Comparison of ENCODE assay signal across 33 cellular contexts in the genomic region with DNA sequence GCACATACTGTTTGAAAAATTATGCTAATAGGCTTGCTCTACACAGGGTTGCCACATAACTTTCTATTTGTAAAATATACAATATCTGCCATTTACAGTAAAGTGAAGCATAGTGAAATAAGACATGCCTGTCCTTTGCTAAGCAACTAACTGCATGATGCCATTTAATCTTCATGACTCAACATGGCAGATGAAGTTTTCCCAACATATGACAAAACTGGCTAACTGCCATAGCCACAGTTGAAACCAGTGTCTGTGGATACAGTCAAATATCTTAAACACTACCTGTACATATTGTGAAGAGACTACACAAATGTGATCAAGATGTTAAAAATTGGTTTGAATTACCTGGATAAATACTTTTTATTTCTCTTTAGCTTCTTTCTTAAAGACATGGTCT. TPM values are rescaled to one million over a fixed set of nuclear protein-coding genes. Genes with fewer than 3 reads are reported as not detected.
DNase-seq lines count a peak whose midpoint lies in the region; ATAC-seq, FAIRE-seq and TF ChIP-seq lines count a peak whose summit lies in the region.
"Had no signal": no experiment of that assay in that cellular context is flagged by ENCODE, and none has a peak within 500 bp of the region (broad histone marks: within the 10 kb centered on the region; RNA-seq: fewer than 3 reads in every experiment).

No MANE protein-coding gene starts in this region.

- H3K9me3 ChIP-seq in naive thymus-derived CD4-positive, alpha-beta T cell (ENCODE audit: control insufficient read depth in 2 of 3, low read length in 3 of 3) = no peaks in the 10 kb centered on the region
- H3K9me3 ChIP-seq: BLaER1 treated with 17β-estradiol and CSF1 and Interleukin-3, amounts not matched to agents 10 nM and 100 nM; Caco-2; heart left ventricle; neutrophil; vagina had no signal

- H3K4me1 ChIP-seq in naive thymus-derived CD4-positive, alpha-beta T cell (ENCODE audit: control insufficient read depth in 2 of 2, insufficient read depth in 2 of 2, low read length in 2 of 2) = peaks cover 0 to 6% of the 10 kb centered on the region in 2 donors

- H3K27ac Mint-ChIP-seq in naive thymus-derived CD4-positive, alpha-beta T cell = no peak overlapping the region
- H3K27ac Mint-ChIP-seq: activated CD8-positive, alpha-beta T cell treated with anti-CD3 and anti-CD28 coated beads, Interleukin-2, amount 10 ng/mL, durations not matched to agents 7 days and 5 days; activated naive CD4-positive, alpha-beta T cell treated with anti-CD3 and anti-CD28 coated beads, Interleukin-2, amount 10 ng/mL, durations not matched to agents 7 days and 5 days; activated T-helper 17 cell treated with anti-CD3 and anti-CD28 coated beads, Interleukin-2, amount 50 U/mL, for 72 hours; naive B cell; stimulated activated naive CD8-positive, alpha-beta T cell treated with anti-CD3 and anti-CD28 coated beads, Interleukin-15, amount 100 ng/mL, for 72 hours had no signal

- no peaks in the 10 kb centered on the region for H3K9me3 Mint-ChIP-seq in naive thymus-derived CD4-positive, alpha-beta T cell
- H3K9me3 Mint-ChIP-seq: activated naive CD4-positive, alpha-beta T cell treated with anti-CD3 and anti-CD28 coated beads, Interleukin-2, amount 10 ng/mL, durations not matched to agents 7 days and 5 days; activated T-helper 17 cell treated with anti-CD3 and anti-CD28 coated beads, Interleukin-2, amount 50 U/mL, for 72 hours; GM23338; stimulated activated naive CD8-positive, alpha-beta T cell treated with anti-CD3 and anti-CD28 coated beads, Interleukin-15, amount 100 ng/mL, for 72 hours had no signal

- peaks cover 7 to 31% (median 16%) of the 10 kb centered on the region in 7 donors for H3K4me1 Mint-ChIP-seq in naive thymus-derived CD4-positive, alpha-beta T cell

- no peak for DNase-seq in H54 (ENCODE audit: insufficient read length, low spot score)
- DNase-seq in NCI-H69 (lab: John Stamatoyannopoulos, UW) = peak; percentile 29
- peak; percentile 65 for DNase-seq in epithelial cell of prostate (ENCODE audit: low read depth, low spot score)
- peak; percentile 12 for DNase-seq in skeletal muscle cell (ENCODE audit: low read depth)
- DNase-seq in COLO829 (ENCODE audit: low spot score) = no peak
- no peak for DNase-seq in naive thymus-derived CD4-positive, alpha-beta T cell
- DNase-seq: activated CD4-positive, alpha-beta T cell treated with anti-CD3 and anti-CD28 coated beads for 4 hours; activated CD8-positive, alpha-beta T cell treated with anti-CD3 and anti-CD28 coated beads, Interleukin-2, amount 10 ng/mL, durations not matched to agents 7 days and 5 days; activated naive CD4-positive, alpha-beta T cell treated with anti-CD3 and anti-CD28 coated beads, Interleukin-2, amount 10 ng/mL, durations not matched to agents 7 days and 5 days; amniotic stem cell; brain microvascular endothelial cell; Caco-2; DMS79 treated with DMSO at 0.1 percent for 48 hours; heart left ventricle; left ventricle myocardium superior; naive B cell; NCI-H1417 treated with DMSO at 0.1 percent for 48 hours; NCI-H2081; NCI-H748 treated with DMSO at 0.1 percent for 48 hours; posterior cingulate gyrus; right cardiac atrium; stimulated activated CD4-positive, alpha-beta T cell treated with anti-CD3 and anti-CD28 coated beads, Interleukin-2, amount 100 ng/mL, for 48 hours; stimulated activated naive CD8-positive, alpha-beta T cell treated with anti-CD3 and anti-CD28 coated beads, Interleukin-15, amount 100 ng/mL, for 72 hours; T1000; WERI-Rb-1 had no signal

- no peak for ATAC-seq in naive thymus-derived CD4-positive, alpha-beta T cell
- ATAC-seq in HG03280 (IDR thresholded peaks at IDR 0.05; ENCODE audit: unreplicated experiment) = no peak
- ATAC-seq: activated CD8-positive, alpha-beta T cell treated with anti-CD3 and anti-CD28 coated beads, Interleukin-2, amount 10 ng/mL, durations not matched to agents 7 days and 5 days; activated T-helper 17 cell treated with anti-CD3 and anti-CD28 coated beads, Interleukin-2, amount 50 U/mL, for 72 hours; GM23338; heart left ventricle; left ventricle myocardium superior; right cardiac atrium; stimulated activated naive CD8-positive, alpha-beta T cell treated with anti-CD3 and anti-CD28 coated beads, Interleukin-15, amount 100 ng/mL, for 72 hours had no signal

- CTCF ChIA-PET in naive thymus-derived CD4-positive, alpha-beta T cell (lab: Charles Lee) = no interaction called here

- H3K27me3 ChIP-seq in naive thymus-derived CD4-positive, alpha-beta T cell (ENCODE audit: control insufficient read depth in 2 of 2, insufficient read depth in 2 of 2, low read length in 2 of 2) = no peaks in the 10 kb centered on the region
- H3K27me3 ChIP-seq: BLaER1 treated with 17β-estradiol and CSF1 and Interleukin-3, amounts not matched to agents 10 nM and 100 nM; brain microvascular endothelial cell; heart left ventricle; neutrophil; vagina had no signal

- no peak overlapping the region for H3K4me3 Mint-ChIP-seq in naive thymus-derived CD4-positive, alpha-beta T cell
- H3K4me3 Mint-ChIP-seq: activated CD8-positive, alpha-beta T cell treated with anti-CD3 and anti-CD28 coated beads, Interleukin-2, amount 10 ng/mL, durations not matched to agents 7 days and 5 days; activated naive CD4-positive, alpha-beta T cell treated with anti-CD3 and anti-CD28 coated beads, Interleukin-2, amount 10 ng/mL, durations not matched to agents 7 days and 5 days; activated T-helper 17 cell treated with anti-CD3 and anti-CD28 coated beads, Interleukin-2, amount 50 U/mL, for 72 hours; GM23338; stimulated activated naive CD8-positive, alpha-beta T cell treated with anti-CD3 and anti-CD28 coated beads, Interleukin-15, amount 100 ng/mL, for 72 hours had no signal

- H3K36me3 ChIP-seq in naive thymus-derived CD4-positive, alpha-beta T cell (ENCODE audit: control insufficient read depth in 2 of 3, insufficient read depth in 3 of 3, low read length in 3 of 3) = peaks cover 0 to 4% (median 0%) of the 10 kb centered on the region in 3 experiments
- H3K36me3 ChIP-seq: brain microvascular endothelial cell, neutrophil, vagina, WERI-Rb-1 had no signal

- no peak overlapping the region for H3K27ac ChIP-seq in epithelial cell of prostate
- H3K27ac ChIP-seq in naive thymus-derived CD4-positive, alpha-beta T cell (ENCODE audit: low read depth, low read length) = no peak overlapping the region
- H3K27ac ChIP-seq: BLaER1 treated with 17β-estradiol and CSF1 and Interleukin-3, amounts not matched to agents 10 nM and 100 nM; brain microvascular endothelial cell; heart left ventricle; neutrophil; vagina; WERI-Rb-1 had no signal

- POLR2A ChIA-PET in naive thymus-derived CD4-positive, alpha-beta T cell (lab: Charles Lee) = no interaction called here

- intact Hi-C loops in naive thymus-derived CD4-positive, alpha-beta T cell (cut with micrococcal nuclease) = no loop called here

- peaks cover 0 to 6% (median 4%) of the 10 kb centered on the region in 5 donors for H3K36me3 Mint-ChIP-seq in naive thymus-derived CD4-positive, alpha-beta T cell
- H3K36me3 Mint-ChIP-seq: naive B cell had no signal

- peak; percentile 20 for FAIRE-seq in H54 (lab: Jason Lieb, UNC)
- FAIRE-seq: keratinocyte, RCC 7860 had no signal

- H3K4me3 ChIP-seq in skeletal muscle cell (ENCODE audit: low read depth, low read length) = no peak overlapping the region
- no peak overlapping the region for H3K4me3 ChIP-seq in naive thymus-derived CD4-positive, alpha-beta T cell (ENCODE audit: low read length)
- H3K4me3 ChIP-seq: BLaER1 treated with 17β-estradiol and CSF1 and Interleukin-3, amounts not matched to agents 10 nM and 100 nM; GM23338; heart left ventricle; vagina had no signal

- no peak for TF ChIP-seq POLR2A in H54 (IDR thresholded peaks at IDR 0.05; ENCODE audit: low read depth, low read length)

- H3K27me3 Mint-ChIP-seq in naive thymus-derived CD4-positive, alpha-beta T cell = peaks cover 0 to 4% (median 0%) of the 10 kb centered on the region in 5 donors
- H3K27me3 Mint-ChIP-seq: activated naive CD4-positive, alpha-beta T cell treated with anti-CD3 and anti-CD28 coated beads, Interleukin-2, amount 10 ng/mL, durations not matched to agents 7 days and 5 days; naive B cell; stimulated activated naive CD8-positive, alpha-beta T cell treated with anti-CD3 and anti-CD28 coated beads, Interleukin-15, amount 100 ng/mL, for 72 hours had no signal

RNA-seq across cellular contexts. Expression of gene DMAC1, which starts 3.1 kb away (rescaled TPM):
- total RNA-seq in naive thymus-derived CD4-positive, alpha-beta T cell = 10 to 100 TPM; 17.5 to 54.1 (median 44.3) TPM
- 10 to 100 TPM; 17.9 to 54.9 TPM for polyA plus RNA-seq in naive thymus-derived CD4-positive, alpha-beta T cell

Comparison
In these comparisons a context has a peak if more than half of its experiments do, and no peak if none do; other contexts are left out.
1. DNase-seq: peak in NCI-H69 (single experiment), epithelial cell of prostate (single experiment) and skeletal muscle cell (single experiment); none in H54 (single experiment), COLO829 (single experiment) and naive thymus-derived CD4-positive, alpha-beta T cell (0 of 9).